Comparison of ENCODE assay signal across 1 cellular context in the genomic region with DNA sequence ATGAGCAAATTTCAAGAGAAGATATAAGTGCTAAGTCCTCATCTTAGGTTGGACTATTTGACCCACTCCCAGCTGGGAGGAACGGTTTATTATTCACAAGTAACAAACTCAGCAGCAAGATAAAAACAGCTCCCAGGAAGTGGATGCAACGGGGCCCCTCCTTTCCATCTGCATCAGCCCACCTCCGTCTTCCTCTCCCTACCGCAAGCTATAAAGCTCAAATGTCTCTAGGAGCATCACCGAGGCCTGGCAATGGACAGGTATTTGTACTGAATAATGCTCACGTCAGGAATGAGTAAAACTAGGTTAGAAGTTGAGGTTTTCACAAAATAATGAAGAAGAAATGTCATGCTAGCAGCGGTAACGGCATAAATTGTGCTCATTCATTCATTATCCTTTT.
TF ChIP-seq lines count a peak whose summit lies in the region.

No MANE protein-coding gene starts in this region.

TF ChIP-seq in GM23338, 12 proteins besides CTCF, POLR2A, EP300 and RAD21 (continued from another document):
- TF ChIP-seq, protein P1, sequence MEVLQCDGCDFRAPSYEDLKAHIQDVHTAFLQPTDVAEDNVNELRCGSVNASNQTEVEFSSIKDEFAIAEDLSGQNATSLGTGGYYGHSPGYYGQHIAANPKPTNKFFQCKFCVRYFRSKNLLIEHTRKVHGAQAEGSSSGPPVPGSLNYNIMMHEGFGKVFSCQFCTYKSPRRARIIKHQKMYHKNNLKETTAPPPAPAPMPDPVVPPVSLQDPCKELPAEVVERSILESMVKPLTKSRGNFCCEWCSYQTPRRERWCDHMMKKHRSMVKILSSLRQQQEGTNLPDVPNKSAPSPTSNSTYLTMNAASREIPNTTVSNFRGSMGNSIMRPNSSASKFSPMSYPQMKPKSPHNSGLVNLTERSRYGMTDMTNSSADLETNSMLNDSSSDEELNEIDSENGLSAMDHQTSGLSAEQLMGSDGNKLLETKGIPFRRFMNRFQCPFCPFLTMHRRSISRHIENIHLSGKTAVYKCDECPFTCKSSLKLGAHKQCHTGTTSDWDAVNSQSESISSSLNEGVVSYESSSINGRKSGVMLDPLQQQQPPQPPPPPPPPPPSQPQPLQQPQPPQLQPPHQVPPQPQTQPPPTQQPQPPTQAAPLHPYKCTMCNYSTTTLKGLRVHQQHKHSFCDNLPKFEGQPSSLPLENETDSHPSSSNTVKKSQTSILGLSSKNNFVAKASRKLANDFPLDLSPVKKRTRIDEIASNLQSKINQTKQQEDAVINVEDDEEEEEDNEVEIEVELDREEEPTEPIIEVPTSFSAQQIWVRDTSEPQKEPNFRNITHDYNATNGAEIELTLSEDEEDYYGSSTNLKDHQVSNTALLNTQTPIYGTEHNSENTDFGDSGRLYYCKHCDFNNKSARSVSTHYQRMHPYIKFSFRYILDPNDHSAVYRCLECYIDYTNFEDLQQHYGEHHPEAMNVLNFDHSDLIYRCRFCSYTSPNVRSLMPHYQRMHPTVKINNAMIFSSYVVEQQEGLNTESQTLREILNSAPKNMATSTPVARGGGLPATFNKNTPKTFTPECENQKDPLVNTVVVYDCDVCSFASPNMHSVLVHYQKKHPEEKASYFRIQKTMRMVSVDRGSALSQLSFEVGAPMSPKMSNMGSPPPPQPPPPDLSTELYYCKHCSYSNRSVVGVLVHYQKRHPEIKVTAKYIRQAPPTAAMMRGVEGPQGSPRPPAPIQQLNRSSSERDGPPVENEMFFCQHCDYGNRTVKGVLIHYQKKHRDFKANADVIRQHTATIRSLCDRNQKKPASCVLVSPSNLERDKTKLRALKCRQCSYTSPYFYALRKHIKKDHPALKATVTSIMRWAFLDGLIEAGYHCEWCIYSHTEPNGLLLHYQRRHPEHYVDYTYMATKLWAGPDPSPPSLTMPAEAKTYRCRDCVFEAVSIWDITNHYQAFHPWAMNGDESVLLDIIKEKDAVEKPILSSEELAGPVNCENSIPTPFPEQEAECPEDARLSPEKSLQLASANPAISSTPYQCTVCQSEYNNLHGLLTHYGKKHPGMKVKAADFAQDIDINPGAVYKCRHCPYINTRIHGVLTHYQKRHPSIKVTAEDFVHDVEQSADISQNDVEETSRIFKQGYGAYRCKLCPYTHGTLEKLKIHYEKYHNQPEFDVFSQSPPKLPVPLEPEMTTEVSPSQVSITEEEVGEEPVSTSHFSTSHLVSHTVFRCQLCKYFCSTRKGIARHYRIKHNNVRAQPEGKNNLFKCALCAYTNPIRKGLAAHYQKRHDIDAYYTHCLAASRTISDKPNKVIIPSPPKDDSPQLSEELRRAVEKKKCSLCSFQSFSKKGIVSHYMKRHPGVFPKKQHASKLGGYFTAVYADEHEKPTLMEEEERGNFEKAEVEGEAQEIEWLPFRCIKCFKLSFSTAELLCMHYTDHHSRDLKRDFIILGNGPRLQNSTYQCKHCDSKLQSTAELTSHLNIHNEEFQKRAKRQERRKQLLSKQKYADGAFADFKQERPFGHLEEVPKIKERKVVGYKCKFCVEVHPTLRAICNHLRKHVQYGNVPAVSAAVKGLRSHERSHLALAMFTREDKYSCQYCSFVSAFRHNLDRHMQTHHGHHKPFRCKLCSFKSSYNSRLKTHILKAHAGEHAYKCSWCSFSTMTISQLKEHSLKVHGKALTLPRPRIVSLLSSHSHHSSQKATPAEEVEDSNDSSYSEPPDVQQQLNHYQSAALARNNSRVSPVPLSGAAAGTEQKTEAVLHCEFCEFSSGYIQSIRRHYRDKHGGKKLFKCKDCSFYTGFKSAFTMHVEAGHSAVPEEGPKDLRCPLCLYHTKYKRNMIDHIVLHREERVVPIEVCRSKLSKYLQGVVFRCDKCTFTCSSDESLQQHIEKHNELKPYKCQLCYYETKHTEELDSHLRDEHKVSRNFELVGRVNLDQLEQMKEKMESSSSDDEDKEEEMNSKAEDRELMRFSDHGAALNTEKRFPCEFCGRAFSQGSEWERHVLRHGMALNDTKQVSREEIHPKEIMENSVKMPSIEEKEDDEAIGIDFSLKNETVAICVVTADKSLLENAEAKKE (CRISPR knock-in tag; IDR thresholded peaks at IDR 0.05), result no peak
- TF ChIP-seq EZH2 (IDR thresholded peaks at IDR 0.05; ENCODE audit: low read depth, unreplicated experiment), result no peak
TF ChIP-seq in GM23338: peak in this region for 0.
